Comparison of ENCODE assay signal across 13 cellular contexts in the genomic region with DNA sequence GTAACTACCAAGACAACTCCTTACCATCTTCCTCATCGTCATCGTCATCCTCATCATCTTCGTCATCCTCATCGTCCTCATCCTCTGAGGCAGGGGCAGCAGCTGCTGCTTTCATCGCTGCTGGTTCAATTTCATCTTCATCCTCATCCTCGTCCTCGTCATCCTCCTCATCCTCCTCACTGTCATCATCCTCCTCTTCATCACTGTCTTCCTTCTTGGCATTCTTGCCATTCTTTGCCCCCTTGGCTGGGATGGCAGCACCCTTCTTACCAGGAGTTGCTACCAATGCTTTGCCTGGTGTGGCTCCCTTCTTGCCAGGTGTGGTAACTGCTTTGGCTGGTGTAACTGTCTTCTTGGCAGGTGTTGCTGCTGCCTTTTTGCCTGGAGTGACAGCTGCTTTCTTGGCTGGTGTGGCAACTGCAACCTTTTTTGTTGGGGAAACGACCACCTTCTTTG. TPM values are rescaled to one million over a fixed set of nuclear protein-coding genes. Genes with fewer than 3 reads are reported as not detected.
A peak's percentile ranks its signal among the peaks of the same experiment; 100 is the strongest.
DNase-seq lines count a peak whose midpoint lies in the region; ATAC-seq and TF ChIP-seq lines count a peak whose summit lies in the region.
"Had no signal": no experiment of that assay in that cellular context is flagged by ENCODE, and none has a peak within 500 bp of the region (broad histone marks: within the 10 kb centered on the region; RNA-seq: fewer than 3 reads in every experiment).

No MANE protein-coding gene starts in this region.

- H3K27ac ChIP-seq in HL-60 (replicated peaks) = no peak overlapping the region
- H3K27ac ChIP-seq in naive thymus-derived CD4-positive, alpha-beta T cell (ENCODE audit: low read depth, low read length) = no peak overlapping the region
- H3K27ac ChIP-seq: hepatocyte had no signal

- no peaks in the 10 kb centered on the region for H3K27me3 ChIP-seq in Caco-2 (replicated peaks; ENCODE audit: control insufficient read depth, insufficient read depth, low read length)
- H3K27me3 ChIP-seq in HL-60 (ENCODE audit: insufficient read depth, poor library complexity, severe bottlenecking) = no peaks in the 10 kb centered on the region
- H3K27me3 ChIP-seq in naive thymus-derived CD4-positive, alpha-beta T cell (ENCODE audit: control insufficient read depth in 2 of 2, insufficient read depth in 2 of 2, low read length in 2 of 2) = no peaks in the 10 kb centered on the region
- H3K27me3 ChIP-seq: hepatocyte had no signal

- ATAC-seq in activated naive CD4-positive, alpha-beta T cell treated with anti-CD3 and anti-CD28 coated beads, Interleukin-2, amount 50 U/mL, for 72 hours = no peak
- no peak for ATAC-seq in naive thymus-derived CD4-positive, alpha-beta T cell

- no peaks in the 10 kb centered on the region for H3K9me3 ChIP-seq in Caco-2
- H3K9me3 ChIP-seq in naive thymus-derived CD4-positive, alpha-beta T cell (ENCODE audit: control insufficient read depth in 2 of 3, low read length in 3 of 3) = no peaks in the 10 kb centered on the region

- peaks cover 2% of the 10 kb centered on the region for H3K27me3 Mint-ChIP-seq in Caco-2 (ENCODE audit: insufficient read depth, unreplicated experiment)
- no peaks in the 10 kb centered on the region for H3K27me3 Mint-ChIP-seq in naive thymus-derived CD4-positive, alpha-beta T cell

- H3K4me3 ChIP-seq in Caco-2 (ENCODE audit: low read depth, low read length) (no peak overlapping the region), HL-60 (replicated peaks; ENCODE audit: insufficient read depth, low read length) (peak overlapping the region; percentile 1; the same call in 1 of the 2 replicates)
- H3K4me3 ChIP-seq in naive thymus-derived CD4-positive, alpha-beta T cell (ENCODE audit: low read length) = no peak overlapping the region
- H3K4me3 ChIP-seq: hepatocyte had no signal

- H3K4me1 Mint-ChIP-seq in Caco-2 (ENCODE audit: low read depth, unreplicated experiment) = peaks cover 13% of the 10 kb centered on the region
- peaks cover 40 to 70% (median 59%) of the 10 kb centered on the region in 7 donors for H3K4me1 Mint-ChIP-seq in naive thymus-derived CD4-positive, alpha-beta T cell

- no peaks in the 10 kb centered on the region; the same call in 1 of the 2 replicates for H3K4me1 ChIP-seq in Caco-2
- peaks cover 26 to 28% of the 10 kb centered on the region in 2 donors for H3K4me1 ChIP-seq in naive thymus-derived CD4-positive, alpha-beta T cell (ENCODE audit: control insufficient read depth in 2 of 2, insufficient read depth in 2 of 2, low read length in 2 of 2)

- BruUV-seq in Caco-2 (replicated peaks; lab: Mats Ljungman, UMichigan) = no TSS peak

- peaks cover 81% of the 10 kb centered on the region for H3K36me3 Mint-ChIP-seq in Caco-2 (ENCODE audit: insufficient read depth, unreplicated experiment)
- peaks cover 68 to 72% of the 10 kb centered on the region in 2 donors for H3K36me3 Mint-ChIP-seq in activated naive CD4-positive, alpha-beta T cell treated with anti-CD3 and anti-CD28 coated beads, Interleukin-2, amount 50 U/mL, for 72 hours
- H3K36me3 Mint-ChIP-seq in naive thymus-derived CD4-positive, alpha-beta T cell = peaks cover 33 to 64% (median 57%) of the 10 kb centered on the region in 5 donors

- no peak for TF ChIP-seq CTCF in Caco-2 (IDR thresholded peaks at IDR 0.05; ENCODE audit: insufficient read depth in 1 of 2, low read depth in 1 of 2, low read length in 1 of 2, severe bottlenecking in 1 of 2, unreplicated experiment in 1 of 2)
- TF ChIP-seq CTCF in HL-60 (IDR thresholded peaks at IDR 0.05; ENCODE audit: insufficient read depth, low read length) = no peak

- CTCF ChIA-PET in Caco-2 (lab: Charles Lee) = no interaction called here
- CTCF ChIA-PET in naive thymus-derived CD4-positive, alpha-beta T cell (lab: Charles Lee) = no interaction called here

- intact Hi-C loops in Caco-2 (cut with micrococcal nuclease; ENCODE audit: unreplicated experiment) = no loop called here
- intact Hi-C loops in naive thymus-derived CD4-positive, alpha-beta T cell (cut with micrococcal nuclease) = loop anchor here in 1 of 2 donors (5.0 kb wide), 2 partner anchors 96 to 1791 kb away; partner anchors contain the start of gene ATG16L1

- H3K27ac Mint-ChIP-seq in Caco-2 (ENCODE audit: unreplicated experiment) = no peak overlapping the region
- peak overlapping the region; percentile 99 to 100 for H3K27ac Mint-ChIP-seq in activated naive CD4-positive, alpha-beta T cell treated with anti-CD3 and anti-CD28 coated beads, Interleukin-2, amount 50 U/mL, for 72 hours
- H3K27ac Mint-ChIP-seq in naive thymus-derived CD4-positive, alpha-beta T cell = peak overlapping the region in 5 of 9 donors; percentile 6 to 100 (median 68)

- H3K9me3 Mint-ChIP-seq in Caco-2 (ENCODE audit: unreplicated experiment) = no peaks in the 10 kb centered on the region
- H3K9me3 Mint-ChIP-seq in activated naive CD4-positive, alpha-beta T cell treated with anti-CD3 and anti-CD28 coated beads, Interleukin-2, amount 50 U/mL, for 72 hours = no peaks in the 10 kb centered on the region
- peaks cover 0 to 5% (median 0%) of the 10 kb centered on the region in 11 donors for H3K9me3 Mint-ChIP-seq in naive thymus-derived CD4-positive, alpha-beta T cell

- DNase-seq in Caco-2 (no peak), HL-60 (ENCODE audit: low read depth in 1 of 2, low spot score in 1 of 2) (peak in 1 of 2 experiments; percentile 43), NCI-H2081 treated with DMSO at 0.1 percent for 48 hours (lab: John Stamatoyannopoulos, UW) (no peak), NCI-H1092 (lab: John Stamatoyannopoulos, UW) (no peak), HUDEP-2 (lab: John Stamatoyannopoulos, UW; ENCODE audit: unreplicated experiment in 76 of 76) (no peak)
- peak in 1 of 2 donors; percentile 44 for DNase-seq in activated naive CD4-positive, alpha-beta T cell treated with anti-CD3 and anti-CD28 coated beads, Interleukin-2, amount 50 U/mL, for 72 hours (ENCODE audit: low spot score in 2 of 2)
- DNase-seq in naive thymus-derived CD4-positive, alpha-beta T cell = no peak
- no peak for DNase-seq in stimulated activated CD4-positive, alpha-beta T cell treated with anti-CD3 and anti-CD28 coated beads, Interleukin-2, amount 100 ng/mL, for 48 hours
- DNase-seq: amygdala, Kasumi-1, NCI-H2227 treated with DMSO at 0.1 percent for 48 hours, small intestine had no signal

- peaks cover 5% of the 10 kb centered on the region for H3K36me3 ChIP-seq in Caco-2 (ENCODE audit: control insufficient read depth, insufficient read depth, low read length)
- peaks cover 52 to 66% (median 65%) of the 10 kb centered on the region in 3 experiments for H3K36me3 ChIP-seq in naive thymus-derived CD4-positive, alpha-beta T cell (ENCODE audit: control insufficient read depth in 2 of 3, insufficient read depth in 3 of 3, low read length in 3 of 3)

- H3K4me3 Mint-ChIP-seq in Caco-2 (ENCODE audit: unreplicated experiment) = peak overlapping the region; percentile 89
- H3K4me3 Mint-ChIP-seq in naive thymus-derived CD4-positive, alpha-beta T cell = peak overlapping the region; percentile 5 to 99 (median 94)

- POLR2A ChIA-PET in Caco-2 (lab: Charles Lee) = no interaction called here
- POLR2A ChIA-PET in naive thymus-derived CD4-positive, alpha-beta T cell (lab: Charles Lee) = interaction anchor here (4.4 to 6.2 kb wide), 2 partner anchors 9 to 247 kb away, joined by 53 to 66 read pairs; partner anchors contain the start of gene PTMA

RNA-seq across cellular contexts. Expression of gene NCL, which starts 2.7 kb away (rescaled TPM):
- 608 and 612 TPM in 2 replicates for total RNA-seq in Caco-2 (2022)
- 100 to 1,000 TPM; 435 to 901 TPM for total RNA-seq in activated naive CD4-positive, alpha-beta T cell treated with anti-CD3 and anti-CD28 coated beads, Interleukin-2, amount 50 U/mL, for 72 hours
- total RNA-seq in naive thymus-derived CD4-positive, alpha-beta T cell = 100 to 1,000 TPM; 411 to 647 (median 426) TPM
- polyA plus RNA-seq in naive thymus-derived CD4-positive, alpha-beta T cell = 100 to 1,000 TPM; 470 to 662 TPM
